17 cellular contexts compared by ENCODE assay signal in genomic region chr1:26389604-26390247, GRCh38. TPM values are rescaled to one million over a fixed set of nuclear protein-coding genes. Genes with fewer than 3 reads are reported as not detected.
"Had no signal": no experiment of that assay in that cellular context is flagged by ENCODE, and none has a peak within 500 bp of the region (broad histone marks: within the 10 kb centered on the region; RNA-seq: fewer than 3 reads in every experiment).

No MANE protein-coding gene starts in this region.

- H2AFZ ChIP-seq: parathyroid adenoma had no signal

- DNase-seq: activated CD4-positive, alpha-beta T cell treated with anti-CD3 and anti-CD28 coated beads for 4 hours; activated naive CD4-positive, alpha-beta T cell treated with anti-CD3 and anti-CD28 coated beads, Interleukin-2, amount 10 ng/mL, durations not matched to agents 7 days and 5 days; activated T-cell treated with anti-CD3 and anti-CD28 coated beads, Interleukin-2, amount 50 U/mL, for 1 hour; left colon; lower lobe of right lung; midbrain had no signal

- H3K4me1 ChIP-seq: lower lobe of right lung, parathyroid adenoma, tibial nerve, vagina had no signal

- ATAC-seq: left colon, lower lobe of right lung, WTC11 had no signal

- H3K36me3 ChIP-seq: cardiac muscle cell, lower lobe of right lung, tibial nerve, vagina had no signal

- H3K9me3 ChIP-seq: lower lobe of right lung, tibial nerve, vagina had no signal

- H3K27ac ChIP-seq: cardiac muscle cell, lower lobe of right lung, parathyroid adenoma, tibial nerve, vagina had no signal

- H3K9ac ChIP-seq: parathyroid adenoma had no signal

- H3K27me3 ChIP-seq: cardiac muscle cell, tibial nerve, vagina had no signal

- H3K4me3 ChIP-seq: cardiac muscle cell, lower lobe of right lung, tibial nerve, vagina had no signal

- FAIRE-seq: endometrium, islet of Langerhans had no signal

- H3K79me2 ChIP-seq: parathyroid adenoma had no signal

RNA-seq across cellular contexts. Expression of gene ZNF683, which starts 17.2 kb away (rescaled TPM):
- total RNA-seq: cardiac muscle cell; left colon; renal cortical epithelial cell; subcutaneous adipose tissue; T-helper 1 cell treated with Interleukin-12 subunit alpha and Interleukin-12 subunit beta and Interleukin-4 antibody, amounts not matched to agents 30 ng/mL and 1 ng/mL, for 36 hours; tibial nerve; vagina; WTC11 had no signal
- polyA plus RNA-seq: cardiac muscle cell had no signal

RNA-seq across cellular contexts. Expression of gene LIN28A, which starts 20.9 kb away (rescaled TPM):
- total RNA-seq: left colon; lower lobe of right lung; renal cortical epithelial cell; subcutaneous adipose tissue; T-helper 1 cell treated with Interleukin-12 subunit alpha and Interleukin-12 subunit beta and Interleukin-4 antibody, amounts not matched to agents 30 ng/mL and 1 ng/mL, for 36 hours; tibial nerve; vagina had no signal
- polyA plus RNA-seq: esophagus had no signal

RNA-seq across cellular contexts. Expression of gene CRYBG2, which starts 35.8 kb away (rescaled TPM):
- total RNA-seq: subcutaneous adipose tissue had no signal
